ENCODE assay signal across 10 cellular contexts in the genomic region with DNA sequence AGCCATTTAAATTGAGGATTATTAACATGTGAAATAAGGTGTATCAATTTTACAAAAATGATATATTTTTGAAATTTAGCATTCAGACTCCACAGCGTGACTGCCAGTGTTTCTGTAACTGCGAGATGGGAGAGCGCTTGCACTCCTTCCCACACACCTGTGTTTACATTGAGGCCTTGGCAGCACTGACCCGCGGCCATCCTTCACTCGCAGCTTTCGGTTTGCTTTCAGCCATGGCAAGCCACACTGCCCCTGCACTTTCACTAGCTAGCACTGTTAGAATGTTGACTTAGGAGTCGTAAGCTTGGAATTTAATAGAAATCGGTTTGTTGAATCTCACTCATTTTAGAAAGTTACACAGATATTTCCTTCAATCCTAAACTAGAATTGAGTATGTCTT.
DNase-seq lines count a peak whose midpoint lies in the region; ATAC-seq and TF ChIP-seq lines count a peak whose summit lies in the region.
"Had no signal": no experiment of that assay in that cellular context is flagged by ENCODE, and none has a peak within 500 bp of the region (broad histone marks: within the 10 kb centered on the region; RNA-seq: fewer than 3 reads in every experiment).

No MANE protein-coding gene starts in this region.

- no peak for TF ChIP-seq CTCF in fibroblast of lung (conservative IDR thresholded peaks at IDR 0.05 in 1 of 2, IDR thresholded peaks at IDR 0.05 in 1 of 2; ENCODE audit: low read depth in 1 of 2, low read length in 2 of 2)
- TF ChIP-seq CTCF in progenitor cell of endocrine pancreas (IDR thresholded peaks at IDR 0.05; ENCODE audit: unreplicated experiment): no peak

- H3K27me3 Mint-ChIP-seq in progenitor cell of endocrine pancreas: peaks cover 14% of the 10 kb centered on the region
- H3K27me3 Mint-ChIP-seq: activated CD8-positive, alpha-beta memory T cell treated with anti-CD3 and anti-CD28 coated beads, Interleukin-2, amount 10 ng/mL, durations not matched to agents 7 days and 5 days had no signal

- no peaks in the 10 kb centered on the region for H3K27me3 ChIP-seq in fibroblast of lung (ENCODE audit: control insufficient read depth, insufficient read depth, low read length)

- H3K27ac ChIP-seq in fibroblast of lung (ENCODE audit: insufficient read depth, low read length): no peak overlapping the region
- H3K27ac ChIP-seq: HL-60 had no signal

- peaks cover 11% of the 10 kb centered on the region for H3K4me1 Mint-ChIP-seq in progenitor cell of endocrine pancreas (ENCODE audit: low read depth)
- H3K4me1 Mint-ChIP-seq: activated CD8-positive, alpha-beta memory T cell treated with anti-CD3 and anti-CD28 coated beads, Interleukin-2, amount 10 ng/mL, durations not matched to agents 7 days and 5 days had no signal

- DNase-seq in NCI-H526 treated with DMSO at 0.1 percent for 48 hours (lab: John Stamatoyannopoulos, UW) (peak; percentile 37), fibroblast of lung (ENCODE audit: low read depth in 2 of 2) (peak; percentile 44 to 47), progenitor cell of endocrine pancreas (ENCODE audit: low spot score, unreplicated experiment) (peak; percentile 22), superior temporal gyrus (ENCODE audit: extremely low spot score) (no peak)
- DNase-seq: activated CD8-positive, alpha-beta memory T cell treated with anti-CD3 and anti-CD28 coated beads, Interleukin-2, amount 10 ng/mL, durations not matched to agents 7 days and 5 days had no signal

- no peaks in the 10 kb centered on the region for H3K36me3 ChIP-seq in fibroblast of lung (ENCODE audit: control insufficient read depth, insufficient read depth, low read length)

- H3K79me2 ChIP-seq in fibroblast of lung (ENCODE audit: control insufficient read depth, insufficient read depth, low read length): no peaks in the 10 kb centered on the region

- ATAC-seq in GM21423 (IDR thresholded peaks at IDR 0.05; ENCODE audit: unreplicated experiment) (peak; percentile 51), GM21390 (IDR thresholded peaks at IDR 0.05; ENCODE audit: unreplicated experiment) (no peak), HG03439 (IDR thresholded peaks at IDR 0.05; ENCODE audit: unreplicated experiment) (no peak), HG03442 (IDR thresholded peaks at IDR 0.05; ENCODE audit: unreplicated experiment) (no peak)
- ATAC-seq: activated CD8-positive, alpha-beta memory T cell treated with anti-CD3 and anti-CD28 coated beads, Interleukin-2, amount 10 ng/mL, durations not matched to agents 7 days and 5 days had no signal

- H3K9me3 Mint-ChIP-seq in progenitor cell of endocrine pancreas (ENCODE audit: low read depth): no peaks in the 10 kb centered on the region

- peak overlapping the region; percentile 52 for H2AFZ ChIP-seq in fibroblast of lung (ENCODE audit: low read length)

- H3K4me3 ChIP-seq in fibroblast of lung (replicated peaks in 1 of 4; ENCODE audit: control extremely low read depth in 1 of 4, insufficient read depth in 1 of 4, low read depth in 3 of 4, low read length in 4 of 4): peak overlapping the region; percentile 5 to 54 (median 42)

- H3K4me1 ChIP-seq in fibroblast of lung (ENCODE audit: control insufficient read depth, extremely low read depth, insufficient read depth, low read length): no peaks in the 10 kb centered on the region

- H3K9me3 ChIP-seq in fibroblast of lung (ENCODE audit: control insufficient read depth, insufficient read depth, low read depth, low read length): no peaks in the 10 kb centered on the region

- peak overlapping the region; percentile 84 for H3K4me2 ChIP-seq in fibroblast of lung (ENCODE audit: extremely low read depth, insufficient read depth, low read length)

- no peak overlapping the region for H3K9ac ChIP-seq in fibroblast of lung (ENCODE audit: insufficient read depth, low read length)

- no peaks in the 10 kb centered on the region for H4K20me1 ChIP-seq in fibroblast of lung (ENCODE audit: control insufficient read depth, extremely low read depth, insufficient read depth, low read length)

- H3K4me3 Mint-ChIP-seq in progenitor cell of endocrine pancreas (ENCODE audit: low read depth): peak overlapping the region; percentile 5
- H3K4me3 Mint-ChIP-seq: activated CD8-positive, alpha-beta memory T cell treated with anti-CD3 and anti-CD28 coated beads, Interleukin-2, amount 10 ng/mL, durations not matched to agents 7 days and 5 days had no signal

- H3K36me3 Mint-ChIP-seq in progenitor cell of endocrine pancreas (ENCODE audit: insufficient read depth): no peaks in the 10 kb centered on the region

- peak overlapping the region; percentile 48 for H3K27ac Mint-ChIP-seq in progenitor cell of endocrine pancreas
- H3K27ac Mint-ChIP-seq: activated CD8-positive, alpha-beta memory T cell treated with anti-CD3 and anti-CD28 coated beads, Interleukin-2, amount 10 ng/mL, durations not matched to agents 7 days and 5 days had no signal
